Comparison of ENCODE assay signal across 1 cellular context in genomic region chr22:30397656-30398635, GRCh38.
TF ChIP-seq lines count a peak whose summit lies in the region.

No MANE protein-coding gene starts in this region.

TF ChIP-seq in SK-N-SH, 30 proteins besides CTCF, POLR2A, EP300 and RAD21 (continued from another document):
- TF ChIP-seq REST (IDR thresholded peaks at IDR 0.05; ENCODE audit: low read depth, low read length) = no peak
- TF ChIP-seq TCF12 (IDR thresholded peaks at IDR 0.05) = no peak
- no peak for TF ChIP-seq USF1 (IDR thresholded peaks at IDR 0.05; ENCODE audit: borderline replicate concordance, low read depth)
- TF ChIP-seq POLR2AphosphoS5 (IDR thresholded peaks at IDR 0.05; ENCODE audit: low read depth, low read length) = no peak
- TF ChIP-seq JUND (IDR thresholded peaks at IDR 0.05) = no peak
- no peak for TF ChIP-seq RXRA (IDR thresholded peaks at IDR 0.05; ENCODE audit: borderline replicate concordance, low read depth)
- no peak for TF ChIP-seq MEF2A (IDR thresholded peaks at IDR 0.05; ENCODE audit: borderline replicate concordance, low read depth)
- TF ChIP-seq MAX (IDR thresholded peaks at IDR 0.05; ENCODE audit: low read depth) = no peak
- TF ChIP-seq FOXJ3 (CRISPR knock-in tag; IDR thresholded peaks at IDR 0.05) = no peak
- TF ChIP-seq YY1 (IDR thresholded peaks at IDR 0.05; ENCODE audit: low read depth) = no peak
- no peak for TF ChIP-seq ZBTB33 (IDR thresholded peaks at IDR 0.05; ENCODE audit: borderline replicate concordance, low read depth)
- TF ChIP-seq IRF3 (IDR thresholded peaks at IDR 0.05; ENCODE audit: low read depth, low read length) = no peak
- no peak for TF ChIP-seq RCOR1 (IDR thresholded peaks at IDR 0.05; ENCODE audit: low read length)
- no peak for TF ChIP-seq EZH2phosphoT487 (IDR thresholded peaks at IDR 0.05; ENCODE audit: borderline replicate concordance, low read depth)
- TF ChIP-seq MXI1 (IDR thresholded peaks at IDR 0.05; ENCODE audit: low read depth, low read length) = no peak
